In genomic region chr2:19124135-19124534, GRCh38 we compare ENCODE assay signal across 1 cellular context.
A peak's percentile ranks its signal among the peaks of the same experiment; 100 is the strongest.
TF ChIP-seq lines count a peak whose summit lies in the region.

No MANE protein-coding gene starts in this region.

TF ChIP-seq in SK-N-SH, 30 proteins besides CTCF, POLR2A, EP300 and RAD21 (continued from another document):
- peak; percentile 74 for TF ChIP-seq MAX (IDR thresholded peaks at IDR 0.05; ENCODE audit: low read depth)
- peak; percentile 7; the same call in 1 of the 2 replicates for TF ChIP-seq TEAD4 (IDR thresholded peaks at IDR 0.05; ENCODE audit: borderline replicate concordance, insufficient read depth)
- peak; percentile 55; the same call in 1 of the 2 replicates for TF ChIP-seq JUND (IDR thresholded peaks at IDR 0.05)
- no peak for TF ChIP-seq NRF1 (IDR thresholded peaks at IDR 0.05; ENCODE audit: low read depth, low read length)
- TF ChIP-seq USF1 (IDR thresholded peaks at IDR 0.05; ENCODE audit: borderline replicate concordance, low read depth), result no peak
- 0 out of 2 replicates have a peak, but pooled peaks have one; percentile 19 for TF ChIP-seq POLR2AphosphoS5 (IDR thresholded peaks at IDR 0.05; ENCODE audit: low read depth, low read length)
- TF ChIP-seq ELF1 (IDR thresholded peaks at IDR 0.05), result no peak
- TF ChIP-seq NFIC (IDR thresholded peaks at IDR 0.05; ENCODE audit: borderline replicate concordance), result peak; percentile 29; the same call in 1 of the 2 replicates
- peak; percentile 83 for TF ChIP-seq FOSL2 (IDR thresholded peaks at IDR 0.05; ENCODE audit: borderline replicate concordance, low read depth)
